In the genomic region with DNA sequence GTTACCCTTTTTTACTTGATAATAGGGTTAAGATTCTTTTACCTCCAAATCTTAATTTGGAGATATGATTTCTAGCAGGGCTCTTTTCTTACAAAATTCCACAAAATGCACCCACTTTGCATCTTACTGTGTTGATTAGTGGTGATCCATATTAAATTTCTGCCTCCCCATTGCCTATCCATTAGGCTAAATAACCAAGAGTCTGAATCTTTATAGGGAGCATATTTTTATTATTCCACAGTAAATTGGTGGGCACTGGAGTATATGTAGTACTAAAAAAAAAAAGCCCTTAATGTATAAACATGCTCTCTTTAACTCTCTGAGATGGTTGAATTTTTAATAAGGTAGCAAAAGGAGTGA, we compare ENCODE assay signal across 1 cellular context.
TF ChIP-seq lines count a peak whose summit lies in the region.

No MANE protein-coding gene starts in this region.

TF ChIP-seq in GM23338, 12 proteins besides CTCF, POLR2A, EP300 and RAD21 (continued from another document):
- TF ChIP-seq ZNF462 (CRISPR knock-in tag; IDR thresholded peaks at IDR 0.05) (no peak), JUNB (IDR thresholded peaks at IDR 0.05; ENCODE audit: unreplicated experiment) (no peak), STAT1 (IDR thresholded peaks at IDR 0.05; ENCODE audit: unreplicated experiment) (no peak), ZNF331 (CRISPR knock-in tag; IDR thresholded peaks at IDR 0.05; ENCODE audit: low read depth) (no peak), EZH2phosphoT487 (IDR thresholded peaks at IDR 0.05; ENCODE audit: unreplicated experiment) (no peak), NANOG (IDR thresholded peaks at IDR 0.05; ENCODE audit: borderline replicate concordance) (no peak), POLR2AphosphoS5 (IDR thresholded peaks at IDR 0.05; ENCODE audit: low read depth) (no peak)
- TF ChIP-seq, protein P1, sequence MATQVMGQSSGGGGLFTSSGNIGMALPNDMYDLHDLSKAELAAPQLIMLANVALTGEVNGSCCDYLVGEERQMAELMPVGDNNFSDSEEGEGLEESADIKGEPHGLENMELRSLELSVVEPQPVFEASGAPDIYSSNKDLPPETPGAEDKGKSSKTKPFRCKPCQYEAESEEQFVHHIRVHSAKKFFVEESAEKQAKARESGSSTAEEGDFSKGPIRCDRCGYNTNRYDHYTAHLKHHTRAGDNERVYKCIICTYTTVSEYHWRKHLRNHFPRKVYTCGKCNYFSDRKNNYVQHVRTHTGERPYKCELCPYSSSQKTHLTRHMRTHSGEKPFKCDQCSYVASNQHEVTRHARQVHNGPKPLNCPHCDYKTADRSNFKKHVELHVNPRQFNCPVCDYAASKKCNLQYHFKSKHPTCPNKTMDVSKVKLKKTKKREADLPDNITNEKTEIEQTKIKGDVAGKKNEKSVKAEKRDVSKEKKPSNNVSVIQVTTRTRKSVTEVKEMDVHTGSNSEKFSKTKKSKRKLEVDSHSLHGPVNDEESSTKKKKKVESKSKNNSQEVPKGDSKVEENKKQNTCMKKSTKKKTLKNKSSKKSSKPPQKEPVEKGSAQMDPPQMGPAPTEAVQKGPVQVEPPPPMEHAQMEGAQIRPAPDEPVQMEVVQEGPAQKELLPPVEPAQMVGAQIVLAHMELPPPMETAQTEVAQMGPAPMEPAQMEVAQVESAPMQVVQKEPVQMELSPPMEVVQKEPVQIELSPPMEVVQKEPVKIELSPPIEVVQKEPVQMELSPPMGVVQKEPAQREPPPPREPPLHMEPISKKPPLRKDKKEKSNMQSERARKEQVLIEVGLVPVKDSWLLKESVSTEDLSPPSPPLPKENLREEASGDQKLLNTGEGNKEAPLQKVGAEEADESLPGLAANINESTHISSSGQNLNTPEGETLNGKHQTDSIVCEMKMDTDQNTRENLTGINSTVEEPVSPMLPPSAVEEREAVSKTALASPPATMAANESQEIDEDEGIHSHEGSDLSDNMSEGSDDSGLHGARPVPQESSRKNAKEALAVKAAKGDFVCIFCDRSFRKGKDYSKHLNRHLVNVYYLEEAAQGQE (IDR thresholded peaks at IDR 0.05; ENCODE audit: unreplicated experiment), result no peak
